6 cellular contexts compared by ENCODE assay signal in genomic region chr1:168146160-168146539, GRCh38. TPM values are rescaled to one million over a fixed set of nuclear protein-coding genes. Genes with fewer than 3 reads are reported as not detected.
"Had no signal": no experiment of that assay in that cellular context is flagged by ENCODE, and none has a peak within 500 bp of the region (broad histone marks: within the 10 kb centered on the region; RNA-seq: fewer than 3 reads in every experiment).

No MANE protein-coding gene starts in this region.

- H3K4me3 ChIP-seq: esophagus muscularis mucosa, smooth muscle cell, tibial artery had no signal

- H3K27me3 ChIP-seq: dorsolateral prefrontal cortex, esophagus muscularis mucosa, tibial artery had no signal

- H3K36me3 ChIP-seq: esophagus muscularis mucosa, tibial artery had no signal

- H3K9me3 ChIP-seq: esophagus muscularis mucosa, tibial artery had no signal

RNA-seq across cellular contexts. Expression of gene GPR161, which starts 9.4 kb away (rescaled TPM):
- polyA plus RNA-seq: immature natural killer cell; naive thymus-derived CD8-positive, alpha-beta T cell had no signal
